In genomic region chr12:13100882-13101769, GRCh38 we compare ENCODE assay signal across 8 cellular contexts. TPM values are rescaled to one million over a fixed set of nuclear protein-coding genes. Genes with fewer than 3 reads are reported as not detected.
DNase-seq lines count a peak whose midpoint lies in the region; ATAC-seq and TF ChIP-seq lines count a peak whose summit lies in the region.

No MANE protein-coding gene starts in this region.

- ATAC-seq in GM19035 (IDR thresholded peaks at IDR 0.05; ENCODE audit: unreplicated experiment) (peak; percentile 85), HG03354 (IDR thresholded peaks at IDR 0.05; ENCODE audit: poor library complexity, severe bottlenecking, unreplicated experiment) (peak; percentile 89)
- ATAC-seq in activated CD8-positive, alpha-beta T cell treated with anti-CD3 and anti-CD28 coated beads for 36 hours: peak; percentile 86

- WGBS in ectodermal cell, 2 experiments: 2% methylated on average over 79 of the region's 79 CpGs

- H3K36me3 ChIP-seq in BE2C: no peaks in the 10 kb centered on the region
- H3K36me3 ChIP-seq in ectodermal cell (ENCODE audit: control insufficient read depth, insufficient read depth, low read length): no peaks in the 10 kb centered on the region

- H3K27ac ChIP-seq in ectodermal cell (ENCODE audit: insufficient read depth, low read depth, low read length, poor library complexity, severe bottlenecking): peak overlapping the region; percentile 91

- CTCF ChIA-PET in activated CD8-positive, alpha-beta T cell treated with anti-CD3 and anti-CD28 coated beads for 36 hours (lab: Charles Lee): interaction anchor here (1.1 to 5.9 kb wide), 8 partner anchors 52 to 314 kb away, joined by 3 to 150 read pairs (median 5); no protein-coding TSS in a partner anchor

- intact Hi-C loops in activated CD8-positive, alpha-beta T cell treated with anti-CD3 and anti-CD28 coated beads for 36 hours (cut with micrococcal nuclease): no loop called here

- peak overlapping the region; percentile 76 for H3K27ac Mint-ChIP-seq in activated CD8-positive, alpha-beta T cell treated with anti-CD3 and anti-CD28 coated beads for 36 hours

- DNase-seq in BE2C (peak; percentile 89), NCI-H510A treated with DMSO at 0.1 percent for 48 hours (lab: John Stamatoyannopoulos, UW) (peak; percentile 50), lung microvascular endothelial cell (ENCODE audit: low read depth in 2 of 2) (peak; percentile 98 to 99)
- DNase-seq in activated CD8-positive, alpha-beta T cell treated with anti-CD3 and anti-CD28 coated beads for 36 hours: peak; percentile 94
- DNase-seq in stimulated activated CD4-positive, alpha-beta T cell treated with anti-CD3 and anti-CD28 coated beads, TNF-alpha, amount 100 ng/mL, for 4 hours (ENCODE audit: low read depth in 3 of 3): peak; percentile 70 to 86 (median 81)

- H3K4me3 ChIP-seq in BE2C (ENCODE audit: low read depth, low read length) (peak overlapping the region; percentile 66), ectodermal cell (ENCODE audit: insufficient read depth, low read depth, low read length) (peak overlapping the region; percentile 58)

- TF ChIP-seq CTCF in BE2C (IDR thresholded peaks at IDR 0.05; ENCODE audit: low read depth, low read length): no peak
- TF ChIP-seq CTCF in activated CD8-positive, alpha-beta T cell treated with anti-CD3 and anti-CD28 coated beads for 36 hours (IDR thresholded peaks at IDR 0.05): no peak

- H3K36me3 Mint-ChIP-seq in activated CD8-positive, alpha-beta T cell treated with anti-CD3 and anti-CD28 coated beads for 36 hours (ENCODE audit: low read depth): no peaks in the 10 kb centered on the region

- peaks cover 47% of the 10 kb centered on the region for H3K4me1 Mint-ChIP-seq in activated CD8-positive, alpha-beta T cell treated with anti-CD3 and anti-CD28 coated beads for 36 hours (ENCODE audit: low read depth)

- H3K4me1 ChIP-seq in BE2C (peaks cover 8% of the 10 kb centered on the region), ectodermal cell (ENCODE audit: control insufficient read depth, insufficient read depth, low read length) (peaks cover 43% of the 10 kb centered on the region)

- POLR2A ChIA-PET in activated CD8-positive, alpha-beta T cell treated with anti-CD3 and anti-CD28 coated beads for 36 hours (lab: Charles Lee): interaction anchor here (0.8 to 1.3 kb wide), 5 partner anchors 11 to 111 kb away, joined by 3 to 5 read pairs (median 3); no protein-coding TSS in a partner anchor

- H3K9me3 Mint-ChIP-seq in activated CD8-positive, alpha-beta T cell treated with anti-CD3 and anti-CD28 coated beads for 36 hours: no peaks in the 10 kb centered on the region

- no peaks in the 10 kb centered on the region for H3K27me3 Mint-ChIP-seq in activated CD8-positive, alpha-beta T cell treated with anti-CD3 and anti-CD28 coated beads for 36 hours

- peak overlapping the region; percentile 60 for H3K4me3 Mint-ChIP-seq in activated CD8-positive, alpha-beta T cell treated with anti-CD3 and anti-CD28 coated beads for 36 hours

- no peaks in the 10 kb centered on the region for H3K27me3 ChIP-seq in BE2C
- H3K27me3 ChIP-seq in ectodermal cell (ENCODE audit: control insufficient read depth, insufficient read depth, low read length, poor library complexity, severe bottlenecking): no peaks in the 10 kb centered on the region

- no peaks in the 10 kb centered on the region for H3K9me3 ChIP-seq in BE2C
- no peaks in the 10 kb centered on the region for H3K9me3 ChIP-seq in ectodermal cell (ENCODE audit: control insufficient read depth, low read length)

RNA-seq across cellular contexts. Expression of gene GSG1, which starts 2.3 kb away (rescaled TPM):
- polyA plus RNA-seq in BE2C (2012; ENCODE audit: insufficient read depth, insufficient read length, low read depth): not detected
- not detected for total RNA-seq in activated CD8-positive, alpha-beta T cell treated with anti-CD3 and anti-CD28 coated beads for 36 hours
- 0.50 TPM for polyA plus RNA-seq in ectodermal cell (2013, experiment 1 of 4)
- 0.36 TPM for polyA plus RNA-seq in ectodermal cell (2013, experiment 2 of 4)
- polyA plus RNA-seq in ectodermal cell (2013, experiment 3 of 4): 0.48 TPM
- 0.36 TPM for polyA plus RNA-seq in ectodermal cell (2013, experiment 4 of 4)
- total RNA-seq in lung microvascular endothelial cell: not detected in 2 replicates

RNA-seq across cellular contexts. Expression of gene FAM234B, which starts 56.9 kb away (rescaled TPM):
- polyA plus RNA-seq in BE2C (2012; ENCODE audit: insufficient read depth, insufficient read length, low read depth): 4.2 TPM
- total RNA-seq in activated CD8-positive, alpha-beta T cell treated with anti-CD3 and anti-CD28 coated beads for 36 hours: 10 to 100 TPM; 10.0 to 10.7 TPM
- 32.7 TPM for polyA plus RNA-seq in ectodermal cell (2013, experiment 1 of 4)
- 30.8 TPM for polyA plus RNA-seq in ectodermal cell (2013, experiment 2 of 4)
- 23.5 TPM for polyA plus RNA-seq in ectodermal cell (2013, experiment 3 of 4)
- polyA plus RNA-seq in ectodermal cell (2013, experiment 4 of 4): 26.6 TPM
- total RNA-seq in lung microvascular endothelial cell: 6.5 and 13.9 TPM in 2 replicates

Comparison
In these comparisons a context has a peak if more than half of its experiments do, and no peak if none do; other contexts are left out.
1. Peak in every context shown above with its lines: DNase-seq, ATAC-seq, H3K4me3 ChIP-seq and H3K27ac ChIP-seq.